ENCODE assay signal across 1 cellular context in the genomic region with DNA sequence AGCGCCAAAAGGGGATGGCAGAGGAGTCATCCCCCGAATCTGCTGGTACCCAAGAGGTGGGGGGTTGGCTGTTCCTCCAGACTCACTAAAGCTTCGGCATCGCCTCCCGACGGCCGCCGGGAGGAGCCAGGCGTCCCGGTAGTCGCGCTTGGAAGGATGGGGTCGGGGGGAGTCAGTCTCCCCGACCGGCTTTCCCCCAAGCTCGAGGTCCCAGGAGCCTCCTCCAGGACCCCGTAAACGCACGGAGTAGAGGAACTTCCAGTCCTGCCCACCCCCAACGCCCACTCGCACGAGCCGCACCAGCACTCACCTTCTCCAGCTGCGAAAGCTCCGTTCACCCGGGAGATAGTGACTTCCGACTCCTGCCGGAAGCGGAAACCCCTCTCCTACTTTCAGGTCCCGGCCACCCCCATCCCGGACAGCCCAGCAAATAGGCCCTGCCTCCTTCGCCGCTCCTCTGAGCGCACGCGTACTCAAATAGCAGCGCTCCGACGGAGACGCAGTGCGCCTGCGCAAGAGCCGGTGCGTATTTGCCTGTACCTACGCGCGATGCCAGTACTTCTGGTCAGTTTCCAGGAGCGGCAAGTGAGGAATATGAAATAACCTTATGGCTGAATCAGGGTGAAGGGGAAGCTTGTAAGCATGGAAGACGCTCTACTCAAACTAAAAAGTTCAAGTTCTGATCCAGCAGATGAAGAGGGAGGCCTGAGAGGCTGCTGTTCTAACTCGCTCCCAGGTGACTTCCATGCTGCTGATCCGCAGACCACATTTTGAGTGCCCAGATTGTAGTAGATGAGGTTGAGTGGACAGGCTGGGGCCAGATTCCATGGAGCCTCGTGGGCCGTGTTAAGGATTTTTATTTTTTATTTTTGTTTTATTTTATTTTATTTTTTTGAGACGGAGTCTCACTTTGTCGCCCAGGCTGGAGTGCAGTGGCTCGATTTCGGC.
TF ChIP-seq lines count a peak whose summit lies in the region.

A gene (minus strand): TSS at position 350 of the 948 bp plus-strand sequence. CDS start 4,883 bp downstream, outside the sequence.

TF ChIP-seq in K562, 482 proteins besides CTCF, POLR2A, EP300 and RAD21 (continued from another document and continues in another):
- TF ChIP-seq SIN3B (IDR thresholded peaks at IDR 0.05; ENCODE audit: low read depth) (peak; percentile 87), ZNF644 (tag; IDR thresholded peaks at IDR 0.05; ENCODE audit: low read depth) (no peak), ILF3 (IDR thresholded peaks at IDR 0.05; ENCODE audit: borderline replicate concordance) (no peak), TAF9B (IDR thresholded peaks at IDR 0.05; ENCODE audit: partially characterized antibody) (peak; percentile 70), SMAD4 (CRISPR knock-in tag; conservative IDR thresholded peaks at IDR 0.05) (no peak; the same call in 1 of the 2 replicates), MYBL2 (IDR thresholded peaks at IDR 0.05; ENCODE audit: low read depth) (no peak), MYBL2 (CRISPR knock-in tag; IDR thresholded peaks at IDR 0.05; ENCODE audit: borderline replicate concordance) (no peak), SPI1 (IDR thresholded peaks at IDR 0.05; ENCODE audit: borderline replicate concordance, low read depth, low read length) (no peak), BCOR (IDR thresholded peaks at IDR 0.05) (0 out of 2 replicates have a peak, but pooled peaks have one; percentile 18), EGR1 (conservative IDR thresholded peaks at IDR 0.05) (peak; percentile 91), JUND (IDR thresholded peaks at IDR 0.05; ENCODE audit: borderline replicate concordance, low read depth, low read length) (0 out of 2 replicates have a peak, but pooled peaks have one; percentile 28), JUND (tag; IDR thresholded peaks at IDR 0.05; ENCODE audit: borderline replicate concordance, low read depth, low read length) (peak; percentile 31; the same call in 1 of the 3 replicates), HDAC1 (IDR thresholded peaks at IDR 0.05) (peak in 1 of 2 experiments; percentile 94; a peak in 2 of 4 replicates), TFAM (CRISPR knock-in tag; conservative IDR thresholded peaks at IDR 0.05) (no peak), FOS (IDR thresholded peaks at IDR 0.05; ENCODE audit: extremely low read depth, insufficient read length) (no peak), HDAC6 (IDR thresholded peaks at IDR 0.05; ENCODE audit: low read depth, low read length) (no peak), ATF7 (IDR thresholded peaks at IDR 0.05) (peak; percentile 70), ZNF695 (CRISPR knock-in tag; IDR thresholded peaks at IDR 0.05) (no peak), TAF1 (IDR thresholded peaks at IDR 0.05; ENCODE audit: control insufficient read depth, extremely low read depth, insufficient read depth, low read length, severe bottlenecking) (peak; percentile 86), HNRNPUL1 (IDR thresholded peaks at IDR 0.05; ENCODE audit: low read length) (no peak), TAF15 (IDR thresholded peaks at IDR 0.05; ENCODE audit: low read depth, low read length) (no peak), LCOR (CRISPR knock-in tag; IDR thresholded peaks at IDR 0.05) (no peak), CBFB (CRISPR knock-in tag; IDR thresholded peaks at IDR 0.05) (no peak), BACH1 (tag; IDR thresholded peaks at IDR 0.05) (no peak), ZNF175 (CRISPR knock-in tag; IDR thresholded peaks at IDR 0.05; ENCODE audit: low read depth) (no peak), RBFOX2 (IDR thresholded peaks at IDR 0.05; ENCODE audit: low read depth, low read length) (peak; percentile 86), ZFP1 (CRISPR knock-in tag; IDR thresholded peaks at IDR 0.05) (no peak), ETV6 (IDR thresholded peaks at IDR 0.05; ENCODE audit: borderline replicate concordance in 1 of 2, low read depth in 2 of 2, low read length in 1 of 2) (no peak), ETV6 (CRISPR knock-in tag; IDR thresholded peaks at IDR 0.05; ENCODE audit: borderline replicate concordance) (no peak), RNF2 (IDR thresholded peaks at IDR 0.05) (0 out of 2 replicates have a peak, but pooled peaks have one; percentile 30), NR4A1 (CRISPR knock-in tag; IDR thresholded peaks at IDR 0.05) (no peak), NR4A1 (tag; IDR thresholded peaks at IDR 0.05) (no peak), ZSCAN32 (CRISPR knock-in tag; IDR thresholded peaks at IDR 0.05) (no peak), ZNF263 (CRISPR knock-in tag; IDR thresholded peaks at IDR 0.05; ENCODE audit: borderline replicate concordance) (no peak; the same call in 1 of the 2 replicates), SMARCC2 (IDR thresholded peaks at IDR 0.05; ENCODE audit: low read depth) (no peak), KLF13 (tag; IDR thresholded peaks at IDR 0.05; ENCODE audit: borderline replicate concordance, low read depth) (peak; percentile 53; the same call in 1 of the 2 replicates), SIN3A (IDR thresholded peaks at IDR 0.05; ENCODE audit: borderline replicate concordance in 2 of 2, control insufficient read depth in 1 of 2, low read depth in 2 of 2, low read length in 2 of 2) (peak; percentile 93 to 96), RUNX1 (IDR thresholded peaks at IDR 0.05; ENCODE audit: low read depth) (0 out of 2 replicates have a peak, but pooled peaks have one; percentile 57), FOXK1 (CRISPR knock-in tag; IDR thresholded peaks at IDR 0.05; ENCODE audit: borderline replicate concordance) (0 out of 2 replicates have a peak, but pooled peaks have one; percentile 15), SP2 (IDR thresholded peaks at IDR 0.05; ENCODE audit: extremely low read depth, low read depth, low read length, poor library complexity, severe bottlenecking) (no peak), BRD4 (IDR thresholded peaks at IDR 0.05) (no peak), SETDB1 (IDR thresholded peaks at IDR 0.05; ENCODE audit: low read length) (no peak), RCOR1 (IDR thresholded peaks at IDR 0.05; ENCODE audit: borderline replicate concordance in 1 of 2, low read depth in 2 of 2, low read length in 2 of 2) (no peak; a peak in 1 of 4 replicates), DNMT1 (IDR thresholded peaks at IDR 0.05) (no peak), KLF6 (CRISPR knock-in tag; IDR thresholded peaks at IDR 0.05; ENCODE audit: borderline replicate concordance) (no peak), ZNF41 (CRISPR knock-in tag; conservative IDR thresholded peaks at IDR 0.05) (no peak), MTA1 (IDR thresholded peaks at IDR 0.05; ENCODE audit: borderline replicate concordance) (no peak), PHB2 (IDR thresholded peaks at IDR 0.05; ENCODE audit: low read depth) (no peak), PML (IDR thresholded peaks at IDR 0.05; ENCODE audit: low read length) (peak; percentile 81), NFRKB (IDR thresholded peaks at IDR 0.05; ENCODE audit: low read depth) (peak; percentile 60), ZNF274 (IDR thresholded peaks at IDR 0.05; ENCODE audit: borderline replicate concordance, low read depth, low read length) (no peak), DPF2 (IDR thresholded peaks at IDR 0.05) (no peak)
- TF ChIP-seq, protein P1, sequence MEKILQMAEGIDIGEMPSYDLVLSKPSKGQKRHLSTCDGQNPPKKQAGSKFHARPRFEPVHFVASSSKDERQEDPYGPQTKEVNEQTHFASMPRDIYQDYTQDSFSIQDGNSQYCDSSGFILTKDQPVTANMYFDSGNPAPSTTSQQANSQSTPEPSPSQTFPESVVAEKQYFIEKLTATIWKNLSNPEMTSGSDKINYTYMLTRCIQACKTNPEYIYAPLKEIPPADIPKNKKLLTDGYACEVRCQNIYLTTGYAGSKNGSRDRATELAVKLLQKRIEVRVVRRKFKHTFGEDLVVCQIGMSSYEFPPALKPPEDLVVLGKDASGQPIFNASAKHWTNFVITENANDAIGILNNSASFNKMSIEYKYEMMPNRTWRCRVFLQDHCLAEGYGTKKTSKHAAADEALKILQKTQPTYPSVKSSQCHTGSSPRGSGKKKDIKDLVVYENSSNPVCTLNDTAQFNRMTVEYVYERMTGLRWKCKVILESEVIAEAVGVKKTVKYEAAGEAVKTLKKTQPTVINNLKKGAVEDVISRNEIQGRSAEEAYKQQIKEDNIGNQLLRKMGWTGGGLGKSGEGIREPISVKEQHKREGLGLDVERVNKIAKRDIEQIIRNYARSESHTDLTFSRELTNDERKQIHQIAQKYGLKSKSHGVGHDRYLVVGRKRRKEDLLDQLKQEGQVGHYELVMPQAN (IDR thresholded peaks at IDR 0.05; ENCODE audit: borderline replicate concordance) = peak; percentile 90
- TF ChIP-seq, protein P2, sequence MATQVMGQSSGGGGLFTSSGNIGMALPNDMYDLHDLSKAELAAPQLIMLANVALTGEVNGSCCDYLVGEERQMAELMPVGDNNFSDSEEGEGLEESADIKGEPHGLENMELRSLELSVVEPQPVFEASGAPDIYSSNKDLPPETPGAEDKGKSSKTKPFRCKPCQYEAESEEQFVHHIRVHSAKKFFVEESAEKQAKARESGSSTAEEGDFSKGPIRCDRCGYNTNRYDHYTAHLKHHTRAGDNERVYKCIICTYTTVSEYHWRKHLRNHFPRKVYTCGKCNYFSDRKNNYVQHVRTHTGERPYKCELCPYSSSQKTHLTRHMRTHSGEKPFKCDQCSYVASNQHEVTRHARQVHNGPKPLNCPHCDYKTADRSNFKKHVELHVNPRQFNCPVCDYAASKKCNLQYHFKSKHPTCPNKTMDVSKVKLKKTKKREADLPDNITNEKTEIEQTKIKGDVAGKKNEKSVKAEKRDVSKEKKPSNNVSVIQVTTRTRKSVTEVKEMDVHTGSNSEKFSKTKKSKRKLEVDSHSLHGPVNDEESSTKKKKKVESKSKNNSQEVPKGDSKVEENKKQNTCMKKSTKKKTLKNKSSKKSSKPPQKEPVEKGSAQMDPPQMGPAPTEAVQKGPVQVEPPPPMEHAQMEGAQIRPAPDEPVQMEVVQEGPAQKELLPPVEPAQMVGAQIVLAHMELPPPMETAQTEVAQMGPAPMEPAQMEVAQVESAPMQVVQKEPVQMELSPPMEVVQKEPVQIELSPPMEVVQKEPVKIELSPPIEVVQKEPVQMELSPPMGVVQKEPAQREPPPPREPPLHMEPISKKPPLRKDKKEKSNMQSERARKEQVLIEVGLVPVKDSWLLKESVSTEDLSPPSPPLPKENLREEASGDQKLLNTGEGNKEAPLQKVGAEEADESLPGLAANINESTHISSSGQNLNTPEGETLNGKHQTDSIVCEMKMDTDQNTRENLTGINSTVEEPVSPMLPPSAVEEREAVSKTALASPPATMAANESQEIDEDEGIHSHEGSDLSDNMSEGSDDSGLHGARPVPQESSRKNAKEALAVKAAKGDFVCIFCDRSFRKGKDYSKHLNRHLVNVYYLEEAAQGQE (CRISPR knock-in tag; IDR thresholded peaks at IDR 0.05; ENCODE audit: low read depth) = 0 out of 2 replicates have a peak, but pooled peaks have one; percentile 42
- TF ChIP-seq, protein P3, sequence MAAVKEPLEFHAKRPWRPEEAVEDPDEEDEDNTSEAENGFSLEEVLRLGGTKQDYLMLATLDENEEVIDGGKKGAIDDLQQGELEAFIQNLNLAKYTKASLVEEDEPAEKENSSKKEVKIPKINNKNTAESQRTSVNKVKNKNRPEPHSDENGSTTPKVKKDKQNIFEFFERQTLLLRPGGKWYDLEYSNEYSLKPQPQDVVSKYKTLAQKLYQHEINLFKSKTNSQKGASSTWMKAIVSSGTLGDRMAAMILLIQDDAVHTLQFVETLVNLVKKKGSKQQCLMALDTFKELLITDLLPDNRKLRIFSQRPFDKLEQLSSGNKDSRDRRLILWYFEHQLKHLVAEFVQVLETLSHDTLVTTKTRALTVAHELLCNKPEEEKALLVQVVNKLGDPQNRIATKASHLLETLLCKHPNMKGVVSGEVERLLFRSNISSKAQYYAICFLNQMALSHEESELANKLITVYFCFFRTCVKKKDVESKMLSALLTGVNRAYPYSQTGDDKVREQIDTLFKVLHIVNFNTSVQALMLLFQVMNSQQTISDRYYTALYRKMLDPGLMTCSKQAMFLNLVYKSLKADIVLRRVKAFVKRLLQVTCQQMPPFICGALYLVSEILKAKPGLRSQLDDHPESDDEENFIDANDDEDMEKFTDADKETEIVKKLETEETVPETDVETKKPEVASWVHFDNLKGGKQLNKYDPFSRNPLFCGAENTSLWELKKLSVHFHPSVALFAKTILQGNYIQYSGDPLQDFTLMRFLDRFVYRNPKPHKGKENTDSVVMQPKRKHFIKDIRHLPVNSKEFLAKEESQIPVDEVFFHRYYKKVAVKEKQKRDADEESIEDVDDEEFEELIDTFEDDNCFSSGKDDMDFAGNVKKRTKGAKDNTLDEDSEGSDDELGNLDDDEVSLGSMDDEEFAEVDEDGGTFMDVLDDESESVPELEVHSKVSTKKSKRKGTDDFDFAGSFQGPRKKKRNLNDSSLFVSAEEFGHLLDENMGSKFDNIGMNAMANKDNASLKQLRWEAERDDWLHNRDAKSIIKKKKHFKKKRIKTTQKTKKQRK (IDR thresholded peaks at IDR 0.05; ENCODE audit: borderline replicate concordance, low read depth, low read length) = no peak
- TF ChIP-seq, protein P4, sequence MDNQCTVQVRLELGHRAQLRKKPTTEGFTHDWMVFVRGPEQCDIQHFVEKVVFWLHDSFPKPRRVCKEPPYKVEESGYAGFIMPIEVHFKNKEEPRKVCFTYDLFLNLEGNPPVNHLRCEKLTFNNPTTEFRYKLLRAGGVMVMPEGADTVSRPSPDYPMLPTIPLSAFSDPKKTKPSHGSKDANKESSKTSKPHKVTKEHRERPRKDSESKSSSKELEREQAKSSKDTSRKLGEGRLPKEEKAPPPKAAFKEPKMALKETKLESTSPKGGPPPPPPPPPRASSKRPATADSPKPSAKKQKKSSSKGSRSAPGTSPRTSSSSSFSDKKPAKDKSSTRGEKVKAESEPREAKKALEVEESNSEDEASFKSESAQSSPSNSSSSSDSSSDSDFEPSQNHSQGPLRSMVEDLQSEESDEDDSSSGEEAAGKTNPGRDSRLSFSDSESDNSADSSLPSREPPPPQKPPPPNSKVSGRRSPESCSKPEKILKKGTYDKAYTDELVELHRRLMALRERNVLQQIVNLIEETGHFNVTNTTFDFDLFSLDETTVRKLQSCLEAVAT (IDR thresholded peaks at IDR 0.05) = peak in 1 of 2 experiments; percentile 73
- TF ChIP-seq, protein P5, sequence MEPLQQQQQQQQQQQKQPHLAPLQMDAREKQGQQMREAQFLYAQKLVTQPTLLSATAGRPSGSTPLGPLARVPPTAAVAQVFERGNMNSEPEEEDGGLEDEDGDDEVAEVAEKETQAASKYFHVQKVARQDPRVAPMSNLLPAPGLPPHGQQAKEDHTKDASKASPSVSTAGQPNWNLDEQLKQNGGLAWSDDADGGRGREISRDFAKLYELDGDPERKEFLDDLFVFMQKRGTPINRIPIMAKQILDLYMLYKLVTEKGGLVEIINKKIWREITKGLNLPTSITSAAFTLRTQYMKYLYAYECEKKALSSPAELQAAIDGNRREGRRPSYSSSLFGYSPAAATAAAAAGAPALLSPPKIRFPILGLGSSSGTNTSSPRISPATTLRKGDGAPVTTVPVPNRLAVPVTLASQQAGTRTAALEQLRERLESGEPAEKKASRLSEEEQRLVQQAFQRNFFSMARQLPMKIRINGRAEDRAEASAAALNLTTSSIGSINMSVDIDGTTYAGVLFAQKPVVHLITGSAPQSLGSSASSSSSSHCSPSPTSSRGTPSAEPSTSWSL (CRISPR knock-in tag; IDR thresholded peaks at IDR 0.05; ENCODE audit: borderline replicate concordance) = no peak
- TF ChIP-seq, protein P6, sequence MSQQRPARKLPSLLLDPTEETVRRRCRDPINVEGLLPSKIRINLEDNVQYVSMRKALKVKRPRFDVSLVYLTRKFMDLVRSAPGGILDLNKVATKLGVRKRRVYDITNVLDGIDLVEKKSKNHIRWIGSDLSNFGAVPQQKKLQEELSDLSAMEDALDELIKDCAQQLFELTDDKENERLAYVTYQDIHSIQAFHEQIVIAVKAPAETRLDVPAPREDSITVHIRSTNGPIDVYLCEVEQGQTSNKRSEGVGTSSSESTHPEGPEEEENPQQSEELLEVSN (IDR thresholded peaks at IDR 0.05; ENCODE audit: borderline replicate concordance in 1 of 2, extremely low read depth in 1 of 2, insufficient read depth in 1 of 2, insufficient read length in 1 of 2, low read depth in 1 of 2, low read length in 1 of 2, poor library complexity in 1 of 2, severe bottlenecking in 1 of 2) = peak in 1 of 2 experiments; percentile 33
